In genomic region chr1:203117611-203118575, GRCh38 we compare ENCODE assay signal across 8 cellular contexts. TPM values are rescaled to one million over a fixed set of nuclear protein-coding genes. Genes with fewer than 3 reads are reported as not detected.
DNase-seq lines count a peak whose midpoint lies in the region; ATAC-seq and TF ChIP-seq lines count a peak whose summit lies in the region.

No MANE protein-coding gene starts in this region.

- H3K9ac ChIP-seq in ES-I3 (ENCODE audit: low read depth, low read length) (peak overlapping the region; percentile 31; the same call in 1 of the 2 replicates), Karpas-422 (ENCODE audit: low read length) (no peak overlapping the region)

- H3K36me3 ChIP-seq in ES-I3 (ENCODE audit: insufficient read depth, low read length), result no peaks in the 10 kb centered on the region
- no peaks in the 10 kb centered on the region for H3K36me3 ChIP-seq in Karpas-422 (ENCODE audit: insufficient read depth, low read length)
- H3K36me3 ChIP-seq in lower lobe of right lung, result no peaks in the 10 kb centered on the region

- peak; percentile 79 for DNase-seq in Karpas-422
- peak; percentile 46 for DNase-seq in SK-N-DZ (ENCODE audit: low spot score)
- DNase-seq in ecto neural progenitor cell (ENCODE audit: low spot score), result peak; percentile 92
- peak; percentile 80 for DNase-seq in lower lobe of right lung
- peak in 40 of 49 donors; percentile 26 to 88 (median 68) for DNase-seq in substantia nigra (lab: John Stamatoyannopoulos, UW)
- no peak for DNase-seq in NCI-H2029 treated with DMSO at 0.1 percent for 48 hours (lab: John Stamatoyannopoulos, UW)

- intact Hi-C loops in lower lobe of right lung (cut with DNase I), result no loop called here

- H2AFZ ChIP-seq in Karpas-422 (ENCODE audit: low read length), result no peak overlapping the region

- ATAC-seq in lower lobe of right lung, result peak; percentile 91
- no peak for ATAC-seq in HG02610 (IDR thresholded peaks at IDR 0.05; ENCODE audit: unreplicated experiment)

- H3K27ac ChIP-seq in Karpas-422 (ENCODE audit: low read length), result no peak overlapping the region
- no peak overlapping the region for H3K27ac ChIP-seq in lower lobe of right lung
- H3K27ac ChIP-seq in substantia nigra (ENCODE audit: low read depth, low read length, poor library complexity, severe bottlenecking), result no peak overlapping the region

- no peaks in the 10 kb centered on the region for H3K79me2 ChIP-seq in Karpas-422 (ENCODE audit: low read length)

- H3K27me3 ChIP-seq in Karpas-422 (ENCODE audit: low read length) (no peaks in the 10 kb centered on the region), lower lobe of right lung (ENCODE audit: low read depth) (peaks cover 50% of the 10 kb centered on the region)

- no peaks in the 10 kb centered on the region for H3K4me1 ChIP-seq in ES-I3 (ENCODE audit: insufficient read depth, low read length)
- peaks cover 12% of the 10 kb centered on the region for H3K4me1 ChIP-seq in Karpas-422 (ENCODE audit: low read length)
- H3K4me1 ChIP-seq in lower lobe of right lung, result no peaks in the 10 kb centered on the region

- H3K4me2 ChIP-seq in Karpas-422 (ENCODE audit: low read depth, low read length, poor library complexity, severe bottlenecking), result no peak overlapping the region

- TF ChIP-seq CTCF in lower lobe of right lung (IDR thresholded peaks at IDR 0.05), result peak; percentile 77

- H3K4me3 ChIP-seq in Karpas-422 (ENCODE audit: low read length) (no peak overlapping the region), lower lobe of right lung (no peak overlapping the region)

- H3K9me3 ChIP-seq in ES-I3 (ENCODE audit: control insufficient read depth, insufficient read depth, low read length), result no peaks in the 10 kb centered on the region
- H3K9me3 ChIP-seq in Karpas-422 (ENCODE audit: low read length), result no peaks in the 10 kb centered on the region
- H3K9me3 ChIP-seq in lower lobe of right lung, result no peaks in the 10 kb centered on the region

- no peaks in the 10 kb centered on the region for H3K9me2 ChIP-seq in Karpas-422 (replicated peaks; ENCODE audit: insufficient read depth, low read length)

- H4K20me1 ChIP-seq in Karpas-422 (ENCODE audit: insufficient read depth, low read depth, low read length), result no peaks in the 10 kb centered on the region

RNA-seq across cellular contexts. Expression of gene ADORA1, which starts 9.6 kb away (rescaled TPM):
- total RNA-seq in Karpas-422 (2014; rRNA removed; shearing (Covaris generic); ENCODE audit: low replicate concordance), result not detected in 2 replicates
- not detected in 2 replicates for polyA plus RNA-seq in SK-N-DZ (2014; cell fraction: cytosol; rRNA removed)
- not detected in 2 replicates for polyA plus RNA-seq in SK-N-DZ (2014; cell fraction: nucleus; rRNA removed)
- 4.1 TPM for total RNA-seq in lower lobe of right lung

RNA-seq across cellular contexts. Expression of gene MYOG, which starts 32.1 kb away (rescaled TPM):
- total RNA-seq in Karpas-422 (2014; rRNA removed; shearing (Covaris generic); ENCODE audit: low replicate concordance), result not detected in 2 replicates
- 2.4 and 3.5 TPM in 2 replicates for polyA plus RNA-seq in SK-N-DZ (2014; cell fraction: cytosol; rRNA removed)
- polyA plus RNA-seq in SK-N-DZ (2014; cell fraction: nucleus; rRNA removed), result 0.22 and 1.6 TPM in 2 replicates
- not detected for total RNA-seq in lower lobe of right lung

RNA-seq across cellular contexts. Expression of gene MYBPH, which starts 57.7 kb away (rescaled TPM):
- total RNA-seq in Karpas-422 (2014; rRNA removed; shearing (Covaris generic); ENCODE audit: low replicate concordance), result 52.4 and 62.2 TPM in 2 replicates
- not detected in 2 replicates for polyA plus RNA-seq in SK-N-DZ (2014; cell fraction: cytosol; rRNA removed)
- polyA plus RNA-seq in SK-N-DZ (2014; cell fraction: nucleus; rRNA removed), result not detected in 2 replicates
- total RNA-seq in lower lobe of right lung, result not detected

Comparison
In these comparisons a context has a peak if more than half of its experiments do, and no peak if none do; other contexts are left out.
1. RNA of gene MYBPH, which starts 57.7 kb away (total RNA-seq): 52.4 to 62.2 TPM in Karpas-422; not detected in lower lobe of right lung (single experiment); every median in the first group is over 10 times any median in the second.